Comparison of ENCODE assay signal across 12 cellular contexts in genomic region chr6:20334961-20335360, GRCh38.
"Had no signal": no experiment of that assay in that cellular context is flagged by ENCODE, and none has a peak within 500 bp of the region (broad histone marks: within the 10 kb centered on the region; RNA-seq: fewer than 3 reads in every experiment).

No MANE protein-coding gene starts in this region.

- H3K27ac Mint-ChIP-seq: endodermal cell, mesothelial cell of epicardium had no signal

- H3K36me3 Mint-ChIP-seq: mesothelial cell of epicardium had no signal

- H3K4me3 Mint-ChIP-seq: endodermal cell, mesothelial cell of epicardium had no signal

- H3K4me3 ChIP-seq: prostate gland, skin epidermis, tibial artery had no signal

- H3K4me1 Mint-ChIP-seq: mesothelial cell of epicardium had no signal

- H3K36me3 ChIP-seq: prostate gland, tibial artery had no signal

- DNase-seq: activated CD4-positive, alpha-beta T cell treated with anti-CD3 and anti-CD28 coated beads, Interleukin-2, amount 50 U/mL, for 4 hours; activated effector memory CD4-positive, alpha-beta T cell treated with Interleukin-2 at 50 U/mL for 16 hours; activated naive CD4-positive, alpha-beta T cell treated with anti-CD3 and anti-CD28 coated beads, Interleukin-2, amount 50 U/mL, for 16 hours; activated T-cell treated with anti-CD3 and anti-CD28 coated beads for 4 hours; amniotic stem cell; dermis blood vessel endothelial cell; stimulated activated naive CD8-positive, alpha-beta T cell treated with anti-CD3 and anti-CD28 coated beads, Interleukin-15, Interleukin-2, amounts not matched to agents 100 U/mL and 50 U/mL, for 24 hours; tibial artery had no signal

- H3K9me3 Mint-ChIP-seq: endodermal cell, mesothelial cell of epicardium had no signal

- H3K9me3 ChIP-seq: prostate gland, tibial artery had no signal

- H3K4me1 ChIP-seq: prostate gland, tibial artery had no signal

- H3K27ac ChIP-seq: prostate gland, skin epidermis, tibial artery had no signal
